In the genomic region with DNA sequence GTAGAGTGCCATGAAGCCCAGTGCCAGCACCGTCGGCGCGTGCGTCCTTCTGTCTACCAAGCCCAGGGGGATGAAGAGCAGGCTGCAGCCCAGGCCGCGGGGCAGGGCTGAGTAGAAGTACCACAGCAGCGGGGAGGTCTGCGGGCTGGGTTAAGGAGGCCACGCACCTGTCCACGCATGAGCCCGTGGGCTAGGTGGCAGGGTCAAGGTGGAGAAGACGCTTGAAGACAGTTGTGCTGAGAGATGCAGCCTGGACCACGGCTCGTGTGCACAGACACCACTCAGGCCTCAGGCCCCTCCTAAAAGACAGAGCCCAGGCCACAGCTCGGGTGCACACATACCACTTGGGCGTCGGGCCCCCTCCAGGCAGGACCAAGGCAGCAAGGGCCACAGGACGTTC, we compare ENCODE assay signal across 10 cellular contexts.
"Had no signal": no experiment of that assay in that cellular context is flagged by ENCODE, and none has a peak within 500 bp of the region (broad histone marks: within the 10 kb centered on the region; RNA-seq: fewer than 3 reads in every experiment).

No MANE protein-coding gene starts in this region.

- H3K4me1 Mint-ChIP-seq: activated CD8-positive, alpha-beta memory T cell treated with anti-CD3 and anti-CD28 coated beads, Interleukin-2, amount 10 ng/mL, durations not matched to agents 7 days and 5 days had no signal

- H3K9me3 Mint-ChIP-seq: activated CD4-positive, alpha-beta memory T cell treated with anti-CD3 and anti-CD28 coated beads for 36 hours; activated naive CD8-positive, alpha-beta T cell treated with anti-CD3 and anti-CD28 coated beads, Interleukin-2, amount 10 ng/mL, durations not matched to agents 7 days and 5 days; naive B cell; stimulated activated memory B cell treated with anti-CD40 and anti-IgM and Interleukin-4, amounts not matched to agents 10 μg/mL and 1 μg/mL and 100 μg/mL, for 72 hours had no signal

- H3K27ac Mint-ChIP-seq: activated CD4-positive, alpha-beta memory T cell treated with anti-CD3 and anti-CD28 coated beads for 36 hours; activated CD8-positive, alpha-beta memory T cell treated with anti-CD3 and anti-CD28 coated beads, Interleukin-2, amount 10 ng/mL, durations not matched to agents 7 days and 5 days had no signal

- H3K4me3 Mint-ChIP-seq: activated CD4-positive, alpha-beta memory T cell treated with anti-CD3 and anti-CD28 coated beads for 36 hours; activated CD8-positive, alpha-beta memory T cell treated with anti-CD3 and anti-CD28 coated beads, Interleukin-2, amount 10 ng/mL, durations not matched to agents 7 days and 5 days; activated naive CD8-positive, alpha-beta T cell treated with anti-CD3 and anti-CD28 coated beads, Interleukin-2, amount 10 ng/mL, durations not matched to agents 7 days and 5 days; naive B cell; stimulated activated memory B cell treated with anti-CD40 and anti-IgM and Interleukin-4, amounts not matched to agents 10 μg/mL and 1 μg/mL and 100 μg/mL, for 72 hours had no signal

- ATAC-seq: activated CD8-positive, alpha-beta memory T cell treated with anti-CD3 and anti-CD28 coated beads, Interleukin-2, amount 10 ng/mL, durations not matched to agents 7 days and 5 days; stimulated activated memory B cell treated with anti-CD40 and anti-IgM and Interleukin-4, amounts not matched to agents 10 μg/mL and 1 μg/mL and 100 μg/mL, for 72 hours had no signal

- H3K9me3 ChIP-seq: thyroid gland, vagina had no signal

- H3K4me1 ChIP-seq: thyroid gland, vagina had no signal

- H3K4me3 ChIP-seq: thyroid gland, vagina had no signal

- H3K27me3 Mint-ChIP-seq: activated CD4-positive, alpha-beta memory T cell treated with anti-CD3 and anti-CD28 coated beads for 36 hours; activated CD8-positive, alpha-beta memory T cell treated with anti-CD3 and anti-CD28 coated beads, Interleukin-2, amount 10 ng/mL, durations not matched to agents 7 days and 5 days; activated naive CD8-positive, alpha-beta T cell treated with anti-CD3 and anti-CD28 coated beads, Interleukin-2, amount 10 ng/mL, durations not matched to agents 7 days and 5 days; naive B cell; stimulated activated memory B cell treated with anti-CD40 and anti-IgM and Interleukin-4, amounts not matched to agents 10 μg/mL and 1 μg/mL and 100 μg/mL, for 72 hours had no signal

- DNase-seq: activated CD4-positive, alpha-beta memory T cell treated with anti-CD3 and anti-CD28 coated beads for 36 hours; activated CD8-positive, alpha-beta memory T cell treated with anti-CD3 and anti-CD28 coated beads, Interleukin-2, amount 10 ng/mL, durations not matched to agents 7 days and 5 days; activated naive CD8-positive, alpha-beta T cell treated with anti-CD3 and anti-CD28 coated beads, Interleukin-2, amount 10 ng/mL, durations not matched to agents 7 days and 5 days; activated T-cell treated with anti-CD3 and anti-CD28 coated beads, Interleukin-2, amount 50 U/mL, for 1 hour; anterior cingulate cortex; naive B cell; nucleus accumbens; thyroid gland had no signal

- H3K27ac ChIP-seq: thyroid gland, vagina had no signal

- H3K27me3 ChIP-seq: thyroid gland, vagina had no signal
